In the genomic region with DNA sequence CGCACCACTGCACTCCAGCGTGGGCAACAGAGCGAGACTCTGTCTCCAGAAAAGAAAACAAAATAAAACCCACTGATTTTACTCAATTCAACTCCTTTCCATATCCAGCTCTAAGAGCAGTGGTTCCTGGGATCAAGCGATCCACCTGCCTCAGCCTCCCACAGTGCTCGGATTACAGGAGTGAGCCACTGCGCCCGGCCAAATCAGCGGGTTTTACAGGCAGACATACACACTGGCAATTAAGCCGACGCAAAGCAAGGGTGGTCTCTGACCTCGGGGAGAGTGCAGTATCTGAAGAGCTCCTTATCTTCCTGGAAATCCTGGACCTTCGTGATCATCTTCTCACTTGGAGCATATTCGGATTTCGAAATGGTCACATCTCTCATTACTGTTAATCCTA, we compare ENCODE assay signal across 31 cellular contexts. TPM values are rescaled to one million over a fixed set of nuclear protein-coding genes. Genes with fewer than 3 reads are reported as not detected.
"Had no signal": no experiment of that assay in that cellular context is flagged by ENCODE, and none has a peak within 500 bp of the region (broad histone marks: within the 10 kb centered on the region; RNA-seq: fewer than 3 reads in every experiment).

No MANE protein-coding gene starts in this region.

- H3K9ac ChIP-seq: SK-N-SH had no signal

- H3K4me1 ChIP-seq: adrenal gland had no signal

- H3K27me3 ChIP-seq: adrenal gland, SJCRH30 had no signal

- H3K9me3 Mint-ChIP-seq: activated CD4-positive, alpha-beta T cell treated with anti-CD3 and anti-CD28 coated beads, Interleukin-2, amount 10 ng/mL, durations not matched to agents 7 days and 5 days; activated naive CD4-positive, alpha-beta T cell treated with anti-CD3 and anti-CD28 coated beads for 36 hours; activated naive CD4-positive, alpha-beta T cell treated with anti-CD3 and anti-CD28 coated beads, Interleukin-2, amount 50 U/mL, for 72 hours; activated T-cell treated with anti-CD3 and anti-CD28 coated beads, Interleukin-2, amount 50 U/mL, for 4 hours; activated T-helper 1 cell treated with anti-CD3 and anti-CD28 coated beads, Interleukin-12 subunit alpha, Interleukin-12 subunit beta, Interleukin-2, Interleukin-4 antibody, amounts not matched to agents 30 ng/mL and 10 ng/mL and 1 ng/mL, durations not matched to agents 14 hours and 24 hours and 36 hours; IgD-negative memory B cell; T-helper 1 cell treated with Interleukin-12 subunit alpha and Interleukin-12 subunit beta and Interleukin-4 antibody, amounts not matched to agents 30 μg/mL and 1 μg/mL, for 36 hours; T-helper 2 cell treated with Interferon-gamma antibody and Interleukin-4, amounts not matched to agents 5 μg/mL and 100 μg/mL, for 36 hours had no signal

- H3K9me3 ChIP-seq: adrenal gland, SJCRH30, SK-N-SH had no signal

- ATAC-seq: activated CD4-positive, alpha-beta T cell treated with anti-CD3 and anti-CD28 coated beads for 36 hours; activated CD4-positive, CD25-positive, alpha-beta regulatory T cell treated with anti-CD3 and anti-CD28 coated beads, Interleukin-2, amount 50 U/mL, for 24 hours; activated CD8-positive, alpha-beta T cell treated with anti-CD3 and anti-CD28 coated beads, Interleukin-2, amount 10 ng/mL, durations not matched to agents 7 days and 5 days; activated naive CD4-positive, alpha-beta T cell treated with anti-CD3 and anti-CD28 coated beads, Interleukin-2, amount 50 U/mL, for 72 hours; activated T-cell treated with anti-CD3 and anti-CD28 coated beads, Interleukin-2, amount 50 U/mL, for 4 hours had no signal

- H3K36me3 Mint-ChIP-seq: activated naive CD4-positive, alpha-beta T cell treated with anti-CD3 and anti-CD28 coated beads, Interleukin-2, amount 50 U/mL, for 72 hours had no signal

- DNase-seq: activated CD4-positive, alpha-beta T cell treated with anti-CD3 and anti-CD28 coated beads for 36 hours; activated CD4-positive, alpha-beta T cell treated with anti-CD3 and anti-CD28 coated beads, Interleukin-2, amount 10 ng/mL, durations not matched to agents 7 days and 5 days; activated CD4-positive, alpha-beta T cell treated with anti-CD3 and anti-CD28 coated beads, Interleukin-2, amount 50 U/mL, for 48 hours; activated CD8-positive, alpha-beta memory T cell treated with anti-CD3 and anti-CD28 coated beads, Interleukin-2, amount 50 U/mL, for 4 hours; activated CD8-positive, alpha-beta T cell treated with anti-CD3 and anti-CD28 coated beads, Interleukin-2, amount 10 ng/mL, durations not matched to agents 7 days and 5 days; activated gamma-delta T cell treated with Interleukin-2 at 50 U/mL for 16 hours; activated naive CD4-positive, alpha-beta T cell treated with anti-CD3 and anti-CD28 coated beads for 36 hours; activated T-cell treated with anti-CD3 and anti-CD28 coated beads for 4 hours; activated T-cell treated with anti-CD3 and anti-CD28 coated beads, Interleukin-2, amount 50 U/mL, for 4 hours; adrenal gland; central memory CD4-positive, alpha-beta T cell; KBM-7; NCI-H1105; NCI-H1417 treated with DMSO at 0.1 percent for 48 hours; NCI-H1694; NCI-H1930; NCI-H2107; NCI-H510A; PC-9; SHP77; SJCRH30; SK-N-SH had no signal

- H3K27me3 Mint-ChIP-seq: activated CD4-positive, alpha-beta T cell treated with anti-CD3 and anti-CD28 coated beads for 36 hours; activated CD4-positive, alpha-beta T cell treated with anti-CD3 and anti-CD28 coated beads, Interleukin-2, amount 10 ng/mL, durations not matched to agents 7 days and 5 days; brain; IgD-negative memory B cell had no signal

- H3K27ac ChIP-seq: adrenal gland, PC-9, SJCRH30 had no signal

- H3K4me2 ChIP-seq: PC-9, SK-N-SH had no signal

- H3K4me3 ChIP-seq: adrenal gland, PC-9, SJCRH30 had no signal

- H3K27ac Mint-ChIP-seq: activated CD4-positive, alpha-beta T cell treated with anti-CD3 and anti-CD28 coated beads for 36 hours; activated CD4-positive, alpha-beta T cell treated with anti-CD3 and anti-CD28 coated beads, Interleukin-2, amount 10 ng/mL, durations not matched to agents 7 days and 5 days; activated CD8-positive, alpha-beta T cell treated with anti-CD3 and anti-CD28 coated beads, Interleukin-2, amount 10 ng/mL, durations not matched to agents 7 days and 5 days; activated naive CD4-positive, alpha-beta T cell treated with anti-CD3 and anti-CD28 coated beads for 36 hours; activated naive CD4-positive, alpha-beta T cell treated with anti-CD3 and anti-CD28 coated beads, Interleukin-2, amount 50 U/mL, for 72 hours; activated T-helper 1 cell treated with anti-CD3 and anti-CD28 coated beads, Interleukin-12 subunit alpha, Interleukin-12 subunit beta, Interleukin-2, Interleukin-4 antibody, amounts not matched to agents 30 ng/mL and 10 ng/mL and 1 ng/mL, durations not matched to agents 14 hours and 24 hours and 36 hours; brain; T-helper 1 cell treated with Interleukin-12 subunit alpha and Interleukin-12 subunit beta and Interleukin-4 antibody, amounts not matched to agents 30 μg/mL and 1 μg/mL, for 36 hours; T-helper 2 cell treated with Interferon-gamma antibody and Interleukin-4, amounts not matched to agents 5 μg/mL and 100 μg/mL, for 36 hours had no signal

- H3K36me3 ChIP-seq: SJCRH30 had no signal

- H3K4me3 Mint-ChIP-seq: activated CD4-positive, alpha-beta T cell treated with anti-CD3 and anti-CD28 coated beads for 36 hours; activated CD4-positive, alpha-beta T cell treated with anti-CD3 and anti-CD28 coated beads, Interleukin-2, amount 10 ng/mL, durations not matched to agents 7 days and 5 days; activated CD8-positive, alpha-beta T cell treated with anti-CD3 and anti-CD28 coated beads, Interleukin-2, amount 10 ng/mL, durations not matched to agents 7 days and 5 days; activated naive CD4-positive, alpha-beta T cell treated with anti-CD3 and anti-CD28 coated beads for 36 hours; activated T-cell treated with anti-CD3 and anti-CD28 coated beads, Interleukin-2, amount 50 U/mL, for 4 hours; activated T-helper 1 cell treated with anti-CD3 and anti-CD28 coated beads, Interleukin-12 subunit alpha, Interleukin-12 subunit beta, Interleukin-2, Interleukin-4 antibody, amounts not matched to agents 30 ng/mL and 10 ng/mL and 1 ng/mL, durations not matched to agents 14 hours and 24 hours and 36 hours; brain; IgD-negative memory B cell; T-helper 1 cell treated with Interleukin-12 subunit alpha and Interleukin-12 subunit beta and Interleukin-4 antibody, amounts not matched to agents 30 μg/mL and 1 μg/mL, for 36 hours; T-helper 2 cell treated with Interferon-gamma antibody and Interleukin-4, amounts not matched to agents 5 μg/mL and 100 μg/mL, for 36 hours had no signal

- H2AFZ ChIP-seq: PC-9 had no signal

RNA-seq across cellular contexts. Expression of a gene that starts 60.0 kb away (rescaled TPM):
- total RNA-seq: activated CD4-positive, alpha-beta T cell treated with anti-CD3 and anti-CD28 coated beads for 36 hours; activated CD4-positive, alpha-beta T cell treated with anti-CD3 and anti-CD28 coated beads, Interleukin-2, amount 10 ng/mL, durations not matched to agents 7 days and 5 days; activated CD8-positive, alpha-beta T cell treated with anti-CD3 and anti-CD28 coated beads, Interleukin-2, amount 10 ng/mL, durations not matched to agents 7 days and 5 days; activated naive CD4-positive, alpha-beta T cell treated with anti-CD3 and anti-CD28 coated beads for 36 hours; activated naive CD4-positive, alpha-beta T cell treated with anti-CD3 and anti-CD28 coated beads, Interleukin-2, amount 50 U/mL, for 72 hours; activated T-cell treated with anti-CD3 and anti-CD28 coated beads, Interleukin-2, amount 50 U/mL, for 4 hours; activated T-helper 1 cell treated with anti-CD3 and anti-CD28 coated beads, Interleukin-12 subunit alpha, Interleukin-12 subunit beta, Interleukin-2, Interleukin-4 antibody, amounts not matched to agents 30 ng/mL and 10 ng/mL and 1 ng/mL, durations not matched to agents 14 hours and 24 hours and 36 hours; adrenal gland; cerebellum; MCF 10A; PC-9; SJCRH30 had no signal
- polyA plus RNA-seq: adrenal gland, IgD-negative memory B cell, SK-N-SH had no signal
